ENCODE assay signal across 26 cellular contexts in the genomic region with DNA sequence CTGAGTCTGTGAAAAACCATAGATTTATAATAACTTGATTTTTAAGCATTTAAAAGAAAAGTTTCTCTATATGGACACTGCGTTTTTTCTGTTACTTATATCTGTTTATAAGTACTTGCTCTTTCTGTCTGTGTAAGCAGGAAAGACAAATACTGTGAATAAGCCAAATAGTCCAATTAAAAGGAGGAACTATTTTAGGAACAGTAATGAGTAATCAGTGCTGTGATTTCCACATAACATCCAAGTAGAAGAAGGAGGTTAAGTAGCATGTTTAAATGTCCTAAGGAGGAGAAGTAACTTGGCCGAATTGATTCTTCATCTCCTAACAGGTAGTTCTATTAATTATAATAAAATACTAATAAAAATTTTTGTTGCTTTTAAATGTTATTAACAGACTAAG. TPM values are rescaled to one million over a fixed set of nuclear protein-coding genes. Genes with fewer than 3 reads are reported as not detected.
"Had no signal": no experiment of that assay in that cellular context is flagged by ENCODE, and none has a peak within 500 bp of the region (broad histone marks: within the 10 kb centered on the region; RNA-seq: fewer than 3 reads in every experiment).

No MANE protein-coding gene starts in this region.

- H3K36me3 ChIP-seq: neutrophil, right atrium auricular region, suprapubic skin, upper lobe of left lung had no signal

- DNase-seq: activated CD4-positive, alpha-beta T cell treated with anti-CD3 and anti-CD28 coated beads for 4 hours; activated CD8-positive, alpha-beta memory T cell treated with anti-CD3 and anti-CD28 coated beads, Interleukin-2, amount 50 U/mL, for 4 hours; activated CD8-positive, alpha-beta T cell treated with anti-CD3 and anti-CD28 coated beads, Interleukin-2, amount 10 ng/mL, durations not matched to agents 7 days and 5 days; activated gamma-delta T cell; activated T-cell treated with anti-CD3 and anti-CD28 coated beads, Interleukin-2, amount 50 U/mL, for 48 hours; amygdala; body of pancreas; cortex of kidney; effector CD4-positive, alpha-beta T cell; hippocampal formation; kidney glomerular epithelial cell; left ventricle myocardium superior; mesendoderm; natural killer cell; small intestine; stimulated activated CD4-positive, alpha-beta T cell treated with anti-CD3 and anti-CD28 coated beads, Interleukin-4, amount 100 ng/mL, for 4 hours; stimulated activated CD8-positive, alpha-beta memory T cell treated with anti-CD3 and anti-CD28 coated beads, Interleukin-4, amount 100 ng/mL, for 48 hours; stimulated activated naive CD4-positive, alpha-beta T cell treated with Interleukin-2 at 50 U/mL for 16 hours; T-helper 2 cell; upper lobe of left lung had no signal

- H3K27ac ChIP-seq: body of pancreas, neutrophil, right atrium auricular region, suprapubic skin, upper lobe of left lung had no signal

- H3K9me3 ChIP-seq: body of pancreas, neutrophil, right atrium auricular region, suprapubic skin, upper lobe of left lung had no signal

- H3K4me3 ChIP-seq: body of pancreas, right atrium auricular region, suprapubic skin, upper lobe of left lung had no signal

- H3K27me3 ChIP-seq: body of pancreas, neutrophil, right atrium auricular region, suprapubic skin, upper lobe of left lung had no signal

- H3K4me1 ChIP-seq: body of pancreas, right atrium auricular region, suprapubic skin, upper lobe of left lung had no signal

RNA-seq across cellular contexts. Expression of a gene that starts 40.8 kb away (rescaled TPM):
- total RNA-seq: activated CD8-positive, alpha-beta T cell treated with anti-CD3 and anti-CD28 coated beads, Interleukin-2, amount 10 ng/mL, durations not matched to agents 7 days and 5 days; activated naive CD4-positive, alpha-beta T cell treated with anti-CD3 and anti-CD28 coated beads, Interleukin-2, amount 50 U/mL, for 72 hours; natural killer cell had no signal

RNA-seq across cellular contexts. Expression of a gene that starts 40.9 kb away (rescaled TPM):
- total RNA-seq: left ventricle myocardium superior, natural killer cell, posterior vena cava, right atrium auricular region, suprapubic skin had no signal

RNA-seq across cellular contexts. Expression of a gene that starts 58.6 kb away (rescaled TPM):
- total RNA-seq: activated CD8-positive, alpha-beta T cell treated with anti-CD3 and anti-CD28 coated beads, Interleukin-2, amount 10 ng/mL, durations not matched to agents 7 days and 5 days; activated naive CD4-positive, alpha-beta T cell treated with anti-CD3 and anti-CD28 coated beads, Interleukin-2, amount 50 U/mL, for 72 hours; body of pancreas; left ventricle myocardium superior; natural killer cell; posterior vena cava; right atrium auricular region; suprapubic skin; upper lobe of left lung; WTC11 had no signal
- polyA plus RNA-seq: small intestine had no signal
